7 cellular contexts compared by ENCODE assay signal in the genomic region with DNA sequence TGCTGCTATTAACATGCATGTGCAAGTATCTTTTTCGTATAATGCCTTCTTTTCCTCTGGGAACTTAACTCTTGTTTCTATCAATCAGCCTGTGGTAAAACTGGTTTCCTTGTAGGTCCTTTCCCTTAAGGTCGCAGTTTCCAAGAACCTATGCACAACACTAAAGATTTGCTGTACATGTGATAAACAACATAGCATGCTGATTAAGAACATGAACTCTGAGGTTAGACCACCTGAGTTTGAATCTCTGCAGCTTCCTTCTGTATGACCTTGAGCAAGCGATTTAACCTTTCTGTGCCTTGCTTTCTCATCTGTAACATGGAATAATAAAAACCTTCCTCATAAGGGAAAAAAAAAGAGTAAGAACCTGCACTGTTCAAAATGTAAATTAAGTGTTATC.
"Had no signal": no experiment of that assay in that cellular context is flagged by ENCODE, and none has a peak within 500 bp of the region (broad histone marks: within the 10 kb centered on the region; RNA-seq: fewer than 3 reads in every experiment).

No MANE protein-coding gene starts in this region.

- H3K27ac ChIP-seq: HL-60 had no signal

- H3K27ac Mint-ChIP-seq: IgD-negative memory B cell had no signal

- ATAC-seq: HepG2, K562 had no signal

- H3K4me3 ChIP-seq: K562 had no signal

- H3K4me3 Mint-ChIP-seq: IgD-negative memory B cell had no signal

- DNase-seq: IMR-90, KBM-7, KG1 had no signal

- H3K36me3 Mint-ChIP-seq: IgD-negative memory B cell had no signal
